8 cellular contexts compared by ENCODE assay signal in the genomic region with DNA sequence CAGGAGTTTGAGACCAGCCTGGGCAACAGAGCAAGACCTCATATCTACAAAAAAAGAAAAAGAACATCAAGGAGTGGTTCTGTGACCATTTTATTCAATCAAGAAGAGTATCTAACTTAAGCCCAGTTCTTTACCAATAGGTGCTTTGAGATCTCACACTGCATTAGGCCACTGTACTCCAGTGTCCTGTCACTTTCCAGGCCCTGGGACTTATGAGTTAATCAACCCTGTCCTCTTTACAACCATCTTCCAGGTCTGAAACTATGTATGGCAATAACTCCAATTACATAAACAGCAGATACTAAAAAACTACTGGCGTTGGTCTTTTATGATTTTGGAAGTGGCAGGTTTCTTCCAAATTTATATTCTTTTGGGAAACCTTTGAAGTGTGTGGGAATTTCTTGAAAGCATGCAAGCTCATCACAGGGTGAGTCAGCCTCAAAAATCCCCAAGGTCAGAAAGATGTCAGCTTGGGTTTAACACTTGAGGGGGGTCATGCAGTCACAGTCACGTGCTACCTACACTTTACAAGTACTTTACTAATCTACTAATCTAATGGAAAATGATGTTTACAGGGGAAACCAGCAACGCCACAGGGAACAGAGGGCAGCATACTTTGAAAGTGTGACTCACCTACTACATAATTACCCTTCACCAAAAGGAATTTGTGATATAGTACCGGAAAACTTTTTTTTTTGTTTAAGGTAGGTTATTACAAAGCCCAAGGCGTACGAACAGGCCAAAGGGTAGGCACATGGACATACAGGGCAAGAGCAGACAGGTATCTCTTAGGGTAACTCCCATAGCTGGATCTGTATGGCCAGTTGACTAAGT. TPM values are rescaled to one million over a fixed set of nuclear protein-coding genes. Genes with fewer than 3 reads are reported as not detected.
DNase-seq lines count a peak whose midpoint lies in the region; ATAC-seq, FAIRE-seq and TF ChIP-seq lines count a peak whose summit lies in the region.

No MANE protein-coding gene starts in this region.

- TF ChIP-seq POLR2A in GM12892 (IDR thresholded peaks at IDR 0.05; ENCODE audit: low read depth, low read length), result no peak

- H3K36me3 ChIP-seq in osteoblast (ENCODE audit: insufficient read depth, low read length), result peaks cover 30% of the 10 kb centered on the region

- peak; percentile 69 for FAIRE-seq in GM12892 (lab: Jason Lieb, UNC)

- in situ Hi-C loops in astrocyte of the spinal cord (cut with HindIII; ENCODE audit: low sequenced_read_pairs), result no loop called here

- TF ChIP-seq CTCF in astrocyte of the spinal cord (IDR thresholded peaks at IDR 0.05; ENCODE audit: low read depth, low read length), result no peak
- no peak for TF ChIP-seq CTCF in osteoblast (IDR thresholded peaks at IDR 0.05; ENCODE audit: extremely low read depth, low read depth, low read length)

- peaks cover 49% of the 10 kb centered on the region for H3K79me2 ChIP-seq in osteoblast (ENCODE audit: insufficient read depth, low read length)

- no peak overlapping the region for H3K4me3 ChIP-seq in astrocyte of the spinal cord (ENCODE audit: low read depth, low read length)
- no peak overlapping the region for H3K4me3 ChIP-seq in osteoblast (ENCODE audit: insufficient read depth, low read length)

- H3K4me2 ChIP-seq in osteoblast (ENCODE audit: insufficient read depth, low read length), result peak overlapping the region; percentile 18

- H2AFZ ChIP-seq in osteoblast (ENCODE audit: low read length), result no peak overlapping the region

- H3K9me3 ChIP-seq in osteoblast (ENCODE audit: low read depth, low read length), result no peaks in the 10 kb centered on the region

- H4K20me1 ChIP-seq in osteoblast (ENCODE audit: insufficient read depth, low read length), result peaks cover 3% of the 10 kb centered on the region

- H3K27me3 ChIP-seq in osteoblast (ENCODE audit: insufficient read depth, low read length), result no peaks in the 10 kb centered on the region

- H3K4me1 ChIP-seq in osteoblast (ENCODE audit: insufficient read depth, low read length), result peaks cover 36% of the 10 kb centered on the region

- H3K27ac ChIP-seq in osteoblast (ENCODE audit: low read depth, low read length), result peak overlapping the region; percentile 98

- DNase-seq in GM12892 (ENCODE audit: insufficient read length) (no peak), HK-2 (ENCODE audit: unreplicated experiment) (peak; percentile 71), astrocyte of the spinal cord (ENCODE audit: low read depth, low spot score) (peak; percentile 95), osteoblast (ENCODE audit: insufficient read length, low spot score, missing footprints) (peak; percentile 83), NOMO-1 treated with DMSO at 0.1 percent for 48 hours (lab: John Stamatoyannopoulos, UW; ENCODE audit: unreplicated experiment) (no peak), NCI-H1930 (lab: John Stamatoyannopoulos, UW) (no peak), cortex of kidney (lab: John Stamatoyannopoulos, UW) (no peak)

- no peak for ATAC-seq in HG03159 (IDR thresholded peaks at IDR 0.05; ENCODE audit: unreplicated experiment)

RNA-seq across cellular contexts. Expression of a gene that starts 15.6 kb away (rescaled TPM):
- polyA plus RNA-seq in GM12892 (2012; ENCODE audit: missing spikeins), result 30.4 TPM
- 35.1 and 37.3 TPM in 2 replicates for total RNA-seq in osteoblast

Comparison
In these comparisons a context has a peak if more than half of its experiments do, and no peak if none do; other contexts are left out.
1. DNase-seq: peak in HK-2 (single experiment), astrocyte of the spinal cord (single experiment) and osteoblast (single experiment); none in GM12892 (single experiment), NOMO-1 treated with DMSO at 0.1 percent for 48 hours (single experiment), NCI-H1930 (0 of 2) and cortex of kidney (single experiment).